38 cellular contexts compared by ENCODE assay signal in the genomic region with DNA sequence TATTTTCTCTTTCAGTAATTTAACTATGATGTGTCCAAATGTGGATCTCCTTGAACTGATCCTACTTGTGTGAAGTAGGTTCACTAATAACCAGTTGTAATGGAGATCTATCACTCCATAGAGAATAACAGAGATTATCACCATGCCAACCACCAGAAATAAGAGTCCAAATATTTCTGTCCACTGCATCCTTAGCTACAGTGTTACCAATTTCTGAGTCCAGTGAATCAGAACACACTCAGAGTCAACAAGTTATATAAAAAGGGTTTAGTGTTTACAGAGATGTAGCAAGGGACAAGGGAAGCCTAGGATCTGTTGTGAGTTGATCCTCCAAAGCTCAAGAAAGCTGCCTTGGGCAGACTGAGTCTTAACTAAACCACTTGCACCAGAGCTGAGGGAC.
"Had no signal": no experiment of that assay in that cellular context is flagged by ENCODE, and none has a peak within 500 bp of the region (broad histone marks: within the 10 kb centered on the region; RNA-seq: fewer than 3 reads in every experiment).

No MANE protein-coding gene starts in this region.

- FAIRE-seq: astrocyte, RCC 7860 had no signal

- H3K4me3 ChIP-seq: adrenal gland, body of pancreas, breast epithelium, MG63, SJCRH30, SK-N-MC had no signal

- H3K4me1 ChIP-seq: adrenal gland, breast epithelium, SJCRH30 had no signal

- H3K27ac ChIP-seq: adrenal gland, body of pancreas, breast epithelium, RWPE1, SJCRH30, SK-N-MC, WERI-Rb-1 had no signal

- H3K9me3 ChIP-seq: adrenal gland, body of pancreas, breast epithelium, MG63, SJCRH30 had no signal

- H3K36me3 ChIP-seq: adrenal gland, breast epithelium, MG63, SJCRH30, WERI-Rb-1 had no signal

- H3K27me3 ChIP-seq: adrenal gland, body of pancreas, breast epithelium, MG63, SJCRH30 had no signal

- DNase-seq: activated CD4-positive, alpha-beta memory T cell treated with anti-CD3 and anti-CD28 coated beads, Interleukin-2, amount 10 ng/mL, durations not matched to agents 7 days and 5 days; activated CD4-positive, alpha-beta T cell treated with anti-CD3 and anti-CD28 coated beads for 1 hour; activated CD4-positive, alpha-beta T cell treated with anti-CD3 and anti-CD28 coated beads for 48 hours; activated CD4-positive, CD25-positive, alpha-beta regulatory T cell; activated CD8-positive, alpha-beta memory T cell treated with anti-CD3 and anti-CD28 coated beads for 24 hours; activated CD8-positive, alpha-beta memory T cell treated with anti-CD3 and anti-CD28 coated beads, Interleukin-2, amount 10 ng/mL, durations not matched to agents 7 days and 5 days; activated CD8-positive, alpha-beta memory T cell treated with anti-CD3 and anti-CD28 coated beads, Interleukin-2, amount 50 U/mL, for 48 hours; activated gamma-delta T cell treated with Interleukin-2 at 50 U/mL for 16 hours; activated naive CD4-positive, alpha-beta T cell treated with anti-CD3 and anti-CD28 coated beads for 36 hours; activated T-cell treated with anti-CD3 and anti-CD28 coated beads, Interleukin-2, amount 50 U/mL, for 72 hours; adrenal gland; body of pancreas; caudate nucleus; Kasumi-1; KG1; MG63; NCI-H1048; NCI-H1105 treated with DMSO at 0.1 percent for 48 hours; NCI-H1436; NCI-H1694 treated with DMSO at 0.1 percent for 48 hours; NCI-H2029; NCI-H2171 treated with DMSO at 0.1 percent for 48 hours; NCI-H2227 treated with DMSO at 0.1 percent for 48 hours; NCI-H446 treated with DMSO at 0.1 percent for 48 hours; NCI-H524; NCI-H69; NK-92 treated with Interleukin-12 subunit alpha and Interleukin-12 subunit beta, amount 100 ng/mL, for 24 hours; PC-3; SHP77; SJCRH30; T1000; WERI-Rb-1 had no signal

- ATAC-seq: activated CD8-positive, alpha-beta memory T cell treated with anti-CD3 and anti-CD28 coated beads, Interleukin-2, amount 10 ng/mL, durations not matched to agents 7 days and 5 days; activated naive CD4-positive, alpha-beta T cell treated with anti-CD3 and anti-CD28 coated beads, Interleukin-2, amount 50 U/mL, for 72 hours; activated T-cell treated with anti-CD3 and anti-CD28 coated beads, Interleukin-2, amount 50 U/mL, for 72 hours; body of pancreas; PC-3 had no signal
